In the genomic region with DNA sequence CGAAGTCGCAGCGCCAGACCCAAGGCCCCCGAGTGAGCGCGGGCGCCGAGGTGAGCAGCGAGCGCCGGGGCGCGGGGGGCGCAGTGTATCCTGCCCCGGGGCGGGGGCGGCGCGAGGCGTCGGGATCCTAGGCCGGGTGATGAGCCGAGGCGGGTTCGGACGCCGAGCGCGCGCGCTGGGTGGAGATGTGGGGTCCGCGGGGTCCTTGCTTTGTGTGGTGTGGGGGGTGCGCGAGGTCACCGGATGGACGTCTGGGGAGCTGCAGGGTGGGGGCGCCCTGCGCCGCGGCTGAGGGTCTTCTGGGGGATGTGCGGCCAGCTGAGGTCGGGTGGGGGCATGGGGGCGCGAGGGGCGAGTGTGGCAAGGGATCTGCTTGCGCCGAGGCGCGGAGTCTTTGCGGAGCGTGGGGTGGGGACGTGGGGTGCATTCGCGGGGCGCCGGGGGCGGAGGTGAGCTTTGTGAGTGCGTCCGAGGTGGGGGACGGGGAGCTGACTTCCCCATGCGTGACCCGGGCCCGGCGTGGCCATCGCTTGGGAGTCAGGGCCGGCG, we compare ENCODE assay signal across 1 cellular context.
TF ChIP-seq lines count a peak whose summit lies in the region.

No MANE protein-coding gene starts in this region.

TF ChIP-seq in H1, 55 proteins besides CTCF, POLR2A, EP300 and RAD21 (continued from another document):
- TF ChIP-seq E2F6 (IDR thresholded peaks at IDR 0.05): no peak
- no peak for TF ChIP-seq TBP (IDR thresholded peaks at IDR 0.05; ENCODE audit: low read depth, low read length)
- no peak for TF ChIP-seq TEAD4 (IDR thresholded peaks at IDR 0.05; ENCODE audit: low read depth, low read length)
- no peak for TF ChIP-seq MAFK (IDR thresholded peaks at IDR 0.05; ENCODE audit: low read depth, low read length)
- TF ChIP-seq NANOG (IDR thresholded peaks at IDR 0.05; ENCODE audit: insufficient read depth, low read depth, low read length, poor library complexity, severe bottlenecking): no peak
- TF ChIP-seq PHF8 (conservative IDR thresholded peaks at IDR 0.05; ENCODE audit: low read depth, low read length): no peak
- TF ChIP-seq, protein P1, sequence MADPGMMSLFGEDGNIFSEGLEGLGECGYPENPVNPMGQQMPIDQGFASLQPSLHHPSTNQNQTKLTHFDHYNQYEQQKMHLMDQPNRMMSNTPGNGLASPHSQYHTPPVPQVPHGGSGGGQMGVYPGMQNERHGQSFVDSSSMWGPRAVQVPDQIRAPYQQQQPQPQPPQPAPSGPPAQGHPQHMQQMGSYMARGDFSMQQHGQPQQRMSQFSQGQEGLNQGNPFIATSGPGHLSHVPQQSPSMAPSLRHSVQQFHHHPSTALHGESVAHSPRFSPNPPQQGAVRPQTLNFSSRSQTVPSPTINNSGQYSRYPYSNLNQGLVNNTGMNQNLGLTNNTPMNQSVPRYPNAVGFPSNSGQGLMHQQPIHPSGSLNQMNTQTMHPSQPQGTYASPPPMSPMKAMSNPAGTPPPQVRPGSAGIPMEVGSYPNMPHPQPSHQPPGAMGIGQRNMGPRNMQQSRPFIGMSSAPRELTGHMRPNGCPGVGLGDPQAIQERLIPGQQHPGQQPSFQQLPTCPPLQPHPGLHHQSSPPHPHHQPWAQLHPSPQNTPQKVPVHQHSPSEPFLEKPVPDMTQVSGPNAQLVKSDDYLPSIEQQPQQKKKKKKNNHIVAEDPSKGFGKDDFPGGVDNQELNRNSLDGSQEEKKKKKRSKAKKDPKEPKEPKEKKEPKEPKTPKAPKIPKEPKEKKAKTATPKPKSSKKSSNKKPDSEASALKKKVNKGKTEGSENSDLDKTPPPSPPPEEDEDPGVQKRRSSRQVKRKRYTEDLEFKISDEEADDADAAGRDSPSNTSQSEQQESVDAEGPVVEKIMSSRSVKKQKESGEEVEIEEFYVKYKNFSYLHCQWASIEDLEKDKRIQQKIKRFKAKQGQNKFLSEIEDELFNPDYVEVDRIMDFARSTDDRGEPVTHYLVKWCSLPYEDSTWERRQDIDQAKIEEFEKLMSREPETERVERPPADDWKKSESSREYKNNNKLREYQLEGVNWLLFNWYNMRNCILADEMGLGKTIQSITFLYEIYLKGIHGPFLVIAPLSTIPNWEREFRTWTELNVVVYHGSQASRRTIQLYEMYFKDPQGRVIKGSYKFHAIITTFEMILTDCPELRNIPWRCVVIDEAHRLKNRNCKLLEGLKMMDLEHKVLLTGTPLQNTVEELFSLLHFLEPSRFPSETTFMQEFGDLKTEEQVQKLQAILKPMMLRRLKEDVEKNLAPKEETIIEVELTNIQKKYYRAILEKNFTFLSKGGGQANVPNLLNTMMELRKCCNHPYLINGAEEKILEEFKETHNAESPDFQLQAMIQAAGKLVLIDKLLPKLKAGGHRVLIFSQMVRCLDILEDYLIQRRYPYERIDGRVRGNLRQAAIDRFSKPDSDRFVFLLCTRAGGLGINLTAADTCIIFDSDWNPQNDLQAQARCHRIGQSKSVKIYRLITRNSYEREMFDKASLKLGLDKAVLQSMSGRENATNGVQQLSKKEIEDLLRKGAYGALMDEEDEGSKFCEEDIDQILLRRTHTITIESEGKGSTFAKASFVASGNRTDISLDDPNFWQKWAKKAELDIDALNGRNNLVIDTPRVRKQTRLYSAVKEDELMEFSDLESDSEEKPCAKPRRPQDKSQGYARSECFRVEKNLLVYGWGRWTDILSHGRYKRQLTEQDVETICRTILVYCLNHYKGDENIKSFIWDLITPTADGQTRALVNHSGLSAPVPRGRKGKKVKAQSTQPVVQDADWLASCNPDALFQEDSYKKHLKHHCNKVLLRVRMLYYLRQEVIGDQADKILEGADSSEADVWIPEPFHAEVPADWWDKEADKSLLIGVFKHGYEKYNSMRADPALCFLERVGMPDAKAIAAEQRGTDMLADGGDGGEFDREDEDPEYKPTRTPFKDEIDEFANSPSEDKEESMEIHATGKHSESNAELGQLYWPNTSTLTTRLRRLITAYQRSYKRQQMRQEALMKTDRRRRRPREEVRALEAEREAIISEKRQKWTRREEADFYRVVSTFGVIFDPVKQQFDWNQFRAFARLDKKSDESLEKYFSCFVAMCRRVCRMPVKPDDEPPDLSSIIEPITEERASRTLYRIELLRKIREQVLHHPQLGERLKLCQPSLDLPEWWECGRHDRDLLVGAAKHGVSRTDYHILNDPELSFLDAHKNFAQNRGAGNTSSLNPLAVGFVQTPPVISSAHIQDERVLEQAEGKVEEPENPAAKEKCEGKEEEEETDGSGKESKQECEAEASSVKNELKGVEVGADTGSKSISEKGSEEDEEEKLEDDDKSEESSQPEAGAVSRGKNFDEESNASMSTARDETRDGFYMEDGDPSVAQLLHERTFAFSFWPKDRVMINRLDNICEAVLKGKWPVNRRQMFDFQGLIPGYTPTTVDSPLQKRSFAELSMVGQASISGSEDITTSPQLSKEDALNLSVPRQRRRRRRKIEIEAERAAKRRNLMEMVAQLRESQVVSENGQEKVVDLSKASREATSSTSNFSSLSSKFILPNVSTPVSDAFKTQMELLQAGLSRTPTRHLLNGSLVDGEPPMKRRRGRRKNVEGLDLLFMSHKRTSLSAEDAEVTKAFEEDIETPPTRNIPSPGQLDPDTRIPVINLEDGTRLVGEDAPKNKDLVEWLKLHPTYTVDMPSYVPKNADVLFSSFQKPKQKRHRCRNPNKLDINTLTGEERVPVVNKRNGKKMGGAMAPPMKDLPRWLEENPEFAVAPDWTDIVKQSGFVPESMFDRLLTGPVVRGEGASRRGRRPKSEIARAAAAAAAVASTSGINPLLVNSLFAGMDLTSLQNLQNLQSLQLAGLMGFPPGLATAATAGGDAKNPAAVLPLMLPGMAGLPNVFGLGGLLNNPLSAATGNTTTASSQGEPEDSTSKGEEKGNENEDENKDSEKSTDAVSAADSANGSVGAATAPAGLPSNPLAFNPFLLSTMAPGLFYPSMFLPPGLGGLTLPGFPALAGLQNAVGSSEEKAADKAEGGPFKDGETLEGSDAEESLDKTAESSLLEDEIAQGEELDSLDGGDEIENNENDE (IDR thresholded peaks at IDR 0.05; ENCODE audit: insufficient replicate concordance, low read length): no peak
- TF ChIP-seq TCF12 (IDR thresholded peaks at IDR 0.05; ENCODE audit: low read depth, low read length): no peak
